17 cellular contexts compared by ENCODE assay signal in genomic region chr22:30894371-30894740, GRCh38.
A peak's percentile ranks its signal among the peaks of the same experiment; 100 is the strongest.
DNase-seq lines count a peak whose midpoint lies in the region; ATAC-seq and TF ChIP-seq lines count a peak whose summit lies in the region.
"Had no signal": no experiment of that assay in that cellular context is flagged by ENCODE, and none has a peak within 500 bp of the region (broad histone marks: within the 10 kb centered on the region; RNA-seq: fewer than 3 reads in every experiment).

No MANE protein-coding gene starts in this region.

- H3K27ac ChIP-seq in endodermal cell (ENCODE audit: low read depth, low read length), result no peak overlapping the region
- no peak overlapping the region for H3K27ac ChIP-seq in testis
- H3K27ac ChIP-seq: GM23248 had no signal

- no peaks in the 10 kb centered on the region for H3F3A ChIP-seq in Loucy (ENCODE audit: low read depth)

- peak overlapping the region; percentile 73; the same call in 1 of the 2 replicates for H2AFZ ChIP-seq in Loucy (ENCODE audit: low read length)
- H2AFZ ChIP-seq: GM23248 had no signal

- peaks cover 31% of the 10 kb centered on the region for H3K4me1 Mint-ChIP-seq in activated naive CD8-positive, alpha-beta T cell (ENCODE audit: low read depth)
- peaks cover 16% of the 10 kb centered on the region for H3K4me1 Mint-ChIP-seq in activated naive CD8-positive, alpha-beta T cell treated with anti-CD3 and anti-CD28 coated beads, Interleukin-2, amount 50 U/mL, for 24 hours
- no peaks in the 10 kb centered on the region for H3K4me1 Mint-ChIP-seq in endodermal cell
- H3K4me1 Mint-ChIP-seq: B cell had no signal

- peak overlapping the region; percentile 78 for H3K27ac Mint-ChIP-seq in activated naive CD8-positive, alpha-beta T cell
- H3K27ac Mint-ChIP-seq in activated naive CD8-positive, alpha-beta T cell treated with anti-CD3 and anti-CD28 coated beads, Interleukin-2, amount 50 U/mL, for 24 hours, result no peak overlapping the region
- no peak overlapping the region for H3K27ac Mint-ChIP-seq in endodermal cell
- H3K27ac Mint-ChIP-seq: B cell had no signal

- no peaks in the 10 kb centered on the region for H4K20me1 ChIP-seq in Loucy (ENCODE audit: insufficient read depth, low read length, poor library complexity, severe bottlenecking)

- H3K9ac ChIP-seq in Loucy (ENCODE audit: low read depth, low read length, poor library complexity, severe bottlenecking) (peak overlapping the region; percentile 42), endodermal cell (ENCODE audit: extremely low read depth, low read length, poor library complexity, severe bottlenecking) (no peak overlapping the region)
- H3K9ac ChIP-seq: GM23248 had no signal

- WGBS in endodermal cell (ENCODE audit: insufficient coverage in 1 of 2, insufficient read length in 1 of 2), 2 experiments, result 38 to 71% methylated on average over 3 of the region's 3 CpGs
- WGBS in testis, 2 donors, result 85 to 90% methylated on average over 3 of the region's 3 CpGs

- H3K4me1 ChIP-seq in Loucy (ENCODE audit: insufficient read depth, low read length, poor library complexity, severe bottlenecking), result peaks cover 19% of the 10 kb centered on the region
- H3K4me1 ChIP-seq in endodermal cell (ENCODE audit: control insufficient read depth, insufficient read depth, low read length), result no peaks in the 10 kb centered on the region
- no peaks in the 10 kb centered on the region for H3K4me1 ChIP-seq in testis

- no peak for TF ChIP-seq CTCF in Loucy (conservative IDR thresholded peaks at IDR 0.05; ENCODE audit: low read length)
- no peak for TF ChIP-seq CTCF in endodermal cell (conservative IDR thresholded peaks at IDR 0.05)
- no peak for TF ChIP-seq CTCF in testis (IDR thresholded peaks at IDR 0.05)
- no peak for TF ChIP-seq CTCF in omental fat pad (IDR thresholded peaks at IDR 0.05)

- ATAC-seq in activated naive CD8-positive, alpha-beta T cell treated with anti-CD3 and anti-CD28 coated beads, Interleukin-2, amount 50 U/mL, for 24 hours, result no peak
- no peak for ATAC-seq in omental fat pad (ENCODE audit: low FRiP score)

- H3K9me3 ChIP-seq in Loucy (ENCODE audit: insufficient read depth, low read depth, low read length) (no peaks in the 10 kb centered on the region), endodermal cell (ENCODE audit: control insufficient read depth, low read length) (peaks cover 5% of the 10 kb centered on the region), testis (no peaks in the 10 kb centered on the region)

- H3K4me3 ChIP-seq in Loucy (ENCODE audit: low read length, poor library complexity, severe bottlenecking), result peak overlapping the region; percentile 62
- no peak overlapping the region for H3K4me3 ChIP-seq in endodermal cell (ENCODE audit: low read length)
- H3K4me3 ChIP-seq in testis, result no peak overlapping the region
- H3K4me3 ChIP-seq: GM23248 had no signal

- peak overlapping the region; percentile 80 for H3K4me2 ChIP-seq in Loucy (ENCODE audit: low read depth, low read length, poor library complexity, severe bottlenecking)

- H3K36me3 ChIP-seq in Loucy (ENCODE audit: insufficient read depth, low read length) (no peaks in the 10 kb centered on the region), endodermal cell (ENCODE audit: control insufficient read depth, insufficient read depth, low read length) (peaks cover 24% of the 10 kb centered on the region), testis (ENCODE audit: low read depth, missing control alignments) (no peaks in the 10 kb centered on the region)

- H3K9me2 ChIP-seq in Loucy (replicated peaks; ENCODE audit: low read depth, low read length), result no peaks in the 10 kb centered on the region

- H3K4me3 Mint-ChIP-seq in activated naive CD8-positive, alpha-beta T cell, result peak overlapping the region; percentile 67
- no peak overlapping the region for H3K4me3 Mint-ChIP-seq in activated naive CD8-positive, alpha-beta T cell treated with anti-CD3 and anti-CD28 coated beads, Interleukin-2, amount 50 U/mL, for 24 hours
- no peak overlapping the region for H3K4me3 Mint-ChIP-seq in endodermal cell
- H3K4me3 Mint-ChIP-seq: B cell had no signal

- intact Hi-C loops in testis (cut with DNase I; ENCODE audit: low total_unique reads), result no loop called here

- H3K36me3 Mint-ChIP-seq in activated naive CD8-positive, alpha-beta T cell, result peaks cover 8% of the 10 kb centered on the region
- H3K36me3 Mint-ChIP-seq in activated naive CD8-positive, alpha-beta T cell treated with anti-CD3 and anti-CD28 coated beads, Interleukin-2, amount 50 U/mL, for 24 hours (ENCODE audit: low read depth), result peaks cover 4% of the 10 kb centered on the region
- peaks cover 42% of the 10 kb centered on the region for H3K36me3 Mint-ChIP-seq in endodermal cell (ENCODE audit: low read depth)

- no peaks in the 10 kb centered on the region for H3K79me2 ChIP-seq in Loucy (ENCODE audit: insufficient read depth, low read length)

- no peak for DNase-seq in activated naive CD8-positive, alpha-beta T cell treated with anti-CD3 and anti-CD28 coated beads, Interleukin-2, amount 50 U/mL, for 24 hours
- DNase-seq in endodermal cell, result peak; percentile 51
- peak; percentile 9 for DNase-seq in testis
- DNase-seq in omental fat pad (ENCODE audit: low spot score), result no peak
- no peak for DNase-seq in T1000 (lab: John Stamatoyannopoulos, UW)
- no peak for DNase-seq in occipital lobe (lab: John Stamatoyannopoulos, UW)
- DNase-seq: ACHN, COR-L47, DMS153, GM23248, NCI-H1436, NCI-H2081 treated with DMSO at 0.1 percent for 48 hours, NCI-H524, RPMI8226 had no signal

- no peaks in the 10 kb centered on the region for H3K9me3 Mint-ChIP-seq in activated naive CD8-positive, alpha-beta T cell (ENCODE audit: low read depth)
- peaks cover 1% of the 10 kb centered on the region for H3K9me3 Mint-ChIP-seq in activated naive CD8-positive, alpha-beta T cell treated with anti-CD3 and anti-CD28 coated beads, Interleukin-2, amount 50 U/mL, for 24 hours
- peaks cover 7% of the 10 kb centered on the region for H3K9me3 Mint-ChIP-seq in endodermal cell

- H3K27me3 ChIP-seq in Loucy (ENCODE audit: insufficient read depth, low read length, poor library complexity, severe bottlenecking), result no peaks in the 10 kb centered on the region
- no peaks in the 10 kb centered on the region for H3K27me3 ChIP-seq in endodermal cell (ENCODE audit: control insufficient read depth, insufficient read depth, low read length, poor library complexity, severe bottlenecking)
- no peaks in the 10 kb centered on the region for H3K27me3 ChIP-seq in testis

- TF ChIP-seq POLR2A in testis (IDR thresholded peaks at IDR 0.05), result no peak

- H3K27me3 Mint-ChIP-seq in activated naive CD8-positive, alpha-beta T cell, result no peaks in the 10 kb centered on the region
- no peaks in the 10 kb centered on the region for H3K27me3 Mint-ChIP-seq in activated naive CD8-positive, alpha-beta T cell treated with anti-CD3 and anti-CD28 coated beads, Interleukin-2, amount 50 U/mL, for 24 hours
- no peaks in the 10 kb centered on the region for H3K27me3 Mint-ChIP-seq in endodermal cell (ENCODE audit: insufficient read depth)
- H3K27me3 Mint-ChIP-seq: B cell had no signal

Comparison
In these comparisons a context has a peak if more than half of its experiments do, and no peak if none do; other contexts are left out.
1. DNase-seq: peak in endodermal cell (single experiment) and testis (single experiment); none in activated naive CD8-positive, alpha-beta T cell treated with anti-CD3 and anti-CD28 coated beads, Interleukin-2, amount 50 U/mL, for 24 hours (single experiment), omental fat pad (single experiment), T1000 (single experiment) and occipital lobe (single experiment).